Comparison of ENCODE assay signal across 8 cellular contexts in the genomic region with DNA sequence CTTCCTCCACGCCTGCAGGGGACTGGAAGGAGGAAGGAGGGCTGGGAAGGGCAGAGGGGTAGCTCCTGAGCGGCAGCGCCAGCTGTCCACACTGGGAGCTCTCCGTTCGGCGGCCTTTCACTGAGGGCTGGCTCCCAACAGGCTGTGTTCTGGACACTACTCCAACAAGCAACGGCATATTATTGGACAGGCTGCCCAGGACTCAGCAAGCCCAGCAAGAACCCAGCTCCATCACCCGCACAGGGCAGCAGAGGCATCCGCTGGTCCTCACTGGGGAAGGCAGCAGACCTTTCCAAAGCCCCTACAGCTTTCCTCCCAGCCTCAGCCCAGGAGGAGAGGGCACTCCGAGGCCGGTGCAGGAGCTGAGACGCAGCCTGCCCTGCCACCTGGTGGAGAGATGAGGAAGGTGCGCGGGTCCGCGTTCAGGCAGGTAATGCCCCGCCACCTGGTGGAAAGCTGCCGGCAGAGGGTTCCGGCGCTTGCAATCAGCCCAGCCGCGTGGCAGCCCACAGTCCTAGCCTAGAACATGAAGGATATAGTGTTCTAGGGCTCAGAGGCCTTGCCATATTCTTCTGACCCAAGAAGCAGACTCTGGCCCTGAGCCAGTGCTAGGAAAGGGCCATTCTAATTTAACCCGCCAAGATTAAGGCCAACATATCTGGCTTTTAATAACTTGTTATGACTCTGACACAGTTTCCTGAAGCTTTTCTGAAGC.
DNase-seq lines count a peak whose midpoint lies in the region; ATAC-seq, FAIRE-seq and TF ChIP-seq lines count a peak whose summit lies in the region.

No MANE protein-coding gene starts in this region.

- peak; percentile 69 for ATAC-seq in GM18873 (IDR thresholded peaks at IDR 0.05; ENCODE audit: low FRiP score, unreplicated experiment)
- ATAC-seq in HG03108 (IDR thresholded peaks at IDR 0.05; ENCODE audit: unreplicated experiment): peak; percentile 96
- ATAC-seq in activated B cell treated with CpG ODN at 0.5 μM for 24 hours (ENCODE audit: low read depth): peak; percentile 100

- H3K9me3 ChIP-seq in kidney (ENCODE audit: control insufficient read depth in 1 of 2, low read length in 2 of 2): no peaks in the 10 kb centered on the region

- H3K27me3 Mint-ChIP-seq in activated B cell treated with CpG ODN at 0.5 μM for 24 hours: peaks cover 32% of the 10 kb centered on the region

- CTCF ChIA-PET in activated B cell treated with CpG ODN at 0.5 μM for 24 hours (lab: Charles Lee): interaction anchor here (0.8 to 8.2 kb wide), 27 partner anchors 11 to 546 kb away, joined by 3 to 151 read pairs (median 5); no protein-coding TSS in a partner anchor

- FAIRE-seq in bronchial epithelial cell (lab: Jason Lieb, UNC): no peak
- no peak for FAIRE-seq in kidney (lab: Jason Lieb, UNC)

- H3K27me3 ChIP-seq in bronchial epithelial cell (ENCODE audit: control insufficient read depth, insufficient read depth, low read length): no peaks in the 10 kb centered on the region

- POLR2A ChIA-PET in activated B cell treated with CpG ODN at 0.5 μM for 24 hours (lab: Charles Lee): no interaction called here

- H3K27ac ChIP-seq in kidney (ENCODE audit: low read depth in 2 of 2, low read length in 2 of 2): no peak overlapping the region

- no peak overlapping the region for H3K4me3 Mint-ChIP-seq in activated B cell treated with CpG ODN at 0.5 μM for 24 hours

- H3K27ac Mint-ChIP-seq in activated B cell treated with CpG ODN at 0.5 μM for 24 hours: no peak overlapping the region

- intact Hi-C loops in activated B cell treated with CpG ODN at 0.5 μM for 24 hours (cut with micrococcal nuclease) (loop anchor here (1.0 to 10.0 kb wide), 5 partner anchors 104 to 274 kb away; no protein-coding TSS in a partner anchor), kidney (cut with DNase I) (loop anchor here (5.0 kb wide), 1 partner anchor 181 kb away; no protein-coding TSS in a partner anchor)

- H3K36me3 ChIP-seq in bronchial epithelial cell (ENCODE audit: control insufficient read depth, insufficient read depth, low read length) (no peaks in the 10 kb centered on the region), kidney (ENCODE audit: control insufficient read depth in 1 of 2, insufficient read depth in 2 of 2, low read length in 2 of 2) (no peaks in the 10 kb centered on the region)

- peak; percentile 100 for TF ChIP-seq CTCF in AG09309 (IDR thresholded peaks at IDR 0.05; ENCODE audit: control insufficient read depth, insufficient read depth, low read depth, low read length, missing control alignments)
- TF ChIP-seq CTCF in activated B cell treated with CpG ODN at 0.5 μM for 24 hours (IDR thresholded peaks at IDR 0.05): peak; percentile 47
- peak; percentile 100 for TF ChIP-seq CTCF in bronchial epithelial cell (IDR thresholded peaks at IDR 0.05; ENCODE audit: insufficient read depth, low read length, severe bottlenecking)
- peak; percentile 100 for TF ChIP-seq CTCF in kidney (IDR thresholded peaks at IDR 0.05; ENCODE audit: borderline replicate concordance, extremely low read depth, insufficient read depth)

- no peak overlapping the region for H3K4me3 ChIP-seq in AG09309 (ENCODE audit: control insufficient read depth, low read depth, low read length)
- no peak overlapping the region for H3K4me3 ChIP-seq in bronchial epithelial cell (ENCODE audit: low read depth, low read length)
- H3K4me3 ChIP-seq in kidney (ENCODE audit: low read length in 2 of 2): no peak overlapping the region

- H3K9me3 Mint-ChIP-seq in activated B cell treated with CpG ODN at 0.5 μM for 24 hours: no peaks in the 10 kb centered on the region

- no peaks in the 10 kb centered on the region for H3K4me1 ChIP-seq in kidney (ENCODE audit: control insufficient read depth in 1 of 2, insufficient read depth in 1 of 2, low read depth in 1 of 2, low read length in 2 of 2)

- no peak overlapping the region for H3K9ac ChIP-seq in kidney (ENCODE audit: low read length in 2 of 2)

- DNase-seq in AG09309 (ENCODE audit: low read depth) (no peak), NCI-H2196 (lab: John Stamatoyannopoulos, UW; ENCODE audit: unreplicated experiment) (peak; percentile 85), activated B cell treated with CpG ODN at 0.5 μM for 24 hours (peak; percentile 83), bronchial epithelial cell (ENCODE audit: low read depth) (peak; percentile 59), kidney (peak; percentile 94)
- peak; percentile 63 to 84 for DNase-seq in stimulated activated CD4-positive, alpha-beta T cell treated with anti-CD3 and anti-CD28 coated beads, Interleukin-1b, Interleukin-23, amount 100 ng/mL, for 1 hour (ENCODE audit: low read depth in 2 of 2)

- no peaks in the 10 kb centered on the region for H3K4me1 Mint-ChIP-seq in activated B cell treated with CpG ODN at 0.5 μM for 24 hours

- H3K36me3 Mint-ChIP-seq in activated B cell treated with CpG ODN at 0.5 μM for 24 hours (ENCODE audit: low read depth): no peaks in the 10 kb centered on the region

Comparison
In these comparisons a context has a peak if more than half of its experiments do, and no peak if none do; other contexts are left out.
1. CTCF ChIP-seq: peak in every context shown above with its lines; median percentile 100 in AG09309; 100 in bronchial epithelial cell; 100 in kidney; 47 in activated B cell treated with CpG ODN at 0.5 μM for 24 hours.